ENCODE assay signal across 10 cellular contexts in genomic region chr20:50724851-50725721, GRCh38. TPM values are rescaled to one million over a fixed set of nuclear protein-coding genes. Genes with fewer than 3 reads are reported as not detected.
DNase-seq lines count a peak whose midpoint lies in the region; ATAC-seq and TF ChIP-seq lines count a peak whose summit lies in the region.
"Had no signal": no experiment of that assay in that cellular context is flagged by ENCODE, and none has a peak within 500 bp of the region (broad histone marks: within the 10 kb centered on the region; RNA-seq: fewer than 3 reads in every experiment).

No MANE protein-coding gene starts in this region.

- TF ChIP-seq POLR2A in gastrocnemius medialis (IDR thresholded peaks at IDR 0.05), result peak in 1 of 2 donors; percentile 18

- no peaks in the 10 kb centered on the region for H3K36me3 ChIP-seq in gastrocnemius medialis

- H3K4me1 Mint-ChIP-seq in activated CD8-positive, alpha-beta memory T cell treated with anti-CD3 and anti-CD28 coated beads, Interleukin-2, amount 10 ng/mL, durations not matched to agents 7 days and 5 days, result peaks cover 6% of the 10 kb centered on the region
- H3K4me1 Mint-ChIP-seq: B cell had no signal

- no peak overlapping the region for H3K4me3 ChIP-seq in gastrocnemius medialis

- no peak for TF ChIP-seq CTCF in gastrocnemius medialis (IDR thresholded peaks at IDR 0.05 in 4 of 5, conservative IDR thresholded peaks at IDR 0.05 in 1 of 5)

- in situ Hi-C loops in gastrocnemius medialis (cut with MboI; ENCODE audit: low sequenced_read_pairs in 4 of 4), result loop anchor here in 1 of 4 donors (25.0 kb wide), 1 partner anchor 238 kb away; no protein-coding TSS in a partner anchor

- no peaks in the 10 kb centered on the region for H3K9me3 ChIP-seq in gastrocnemius medialis

- H3K27ac ChIP-seq in gastrocnemius medialis, result peak overlapping the region; percentile 79 to 95 (median 87)
- H3K27ac ChIP-seq: VCaP had no signal

- CTCF ChIA-PET in activated CD8-positive, alpha-beta memory T cell treated with anti-CD3 and anti-CD28 coated beads, Interleukin-2, amount 10 ng/mL, durations not matched to agents 7 days and 5 days (lab: Charles Lee), result interaction anchor here (0.7 to 1.7 kb wide), 6 partner anchors 9 to 99 kb away, joined by 3 to 6 read pairs (median 4); no protein-coding TSS in a partner anchor

- H3K36me3 Mint-ChIP-seq in activated CD8-positive, alpha-beta memory T cell treated with anti-CD3 and anti-CD28 coated beads, Interleukin-2, amount 10 ng/mL, durations not matched to agents 7 days and 5 days, result no peaks in the 10 kb centered on the region

- no peaks in the 10 kb centered on the region for H3K27me3 Mint-ChIP-seq in activated CD8-positive, alpha-beta memory T cell treated with anti-CD3 and anti-CD28 coated beads, Interleukin-2, amount 10 ng/mL, durations not matched to agents 7 days and 5 days

- H3K9me3 Mint-ChIP-seq in activated CD8-positive, alpha-beta memory T cell treated with anti-CD3 and anti-CD28 coated beads, Interleukin-2, amount 10 ng/mL, durations not matched to agents 7 days and 5 days (ENCODE audit: low read depth), result no peaks in the 10 kb centered on the region

- intact Hi-C loops in Right ventricle myocardium inferior (cut with DNase I), result loop anchor here (2.0 to 5.0 kb wide), 2 partner anchors 20 to 63 kb away; no protein-coding TSS in a partner anchor
- intact Hi-C loops in gastrocnemius medialis (cut with DNase I; ENCODE audit: low total_unique reads), result loop anchor here (2.0 kb wide), 1 partner anchor 20 kb away; no protein-coding TSS in a partner anchor

- no peaks in the 10 kb centered on the region for H3K27me3 ChIP-seq in gastrocnemius medialis

- H3K4me3 Mint-ChIP-seq in activated CD8-positive, alpha-beta memory T cell treated with anti-CD3 and anti-CD28 coated beads, Interleukin-2, amount 10 ng/mL, durations not matched to agents 7 days and 5 days, result no peak overlapping the region
- H3K4me3 Mint-ChIP-seq: B cell had no signal

- peak; percentile 36 for DNase-seq in NCI-H2227 (lab: John Stamatoyannopoulos, UW; ENCODE audit: unreplicated experiment)
- DNase-seq in NCI-H2227 treated with DMSO at 0.1 percent for 48 hours (lab: John Stamatoyannopoulos, UW), result no peak
- no peak for DNase-seq in activated CD8-positive, alpha-beta memory T cell treated with anti-CD3 and anti-CD28 coated beads, Interleukin-2, amount 10 ng/mL, durations not matched to agents 7 days and 5 days
- peak; percentile 73 for DNase-seq in Right ventricle myocardium inferior (ENCODE audit: missing footprints)
- peak; percentile 51 to 85 for DNase-seq in gastrocnemius medialis
- DNase-seq in GF-D8 (lab: John Stamatoyannopoulos, UW), result no peak
- no peak for DNase-seq in NCI-H1436 (lab: John Stamatoyannopoulos, UW)

- ATAC-seq in activated CD8-positive, alpha-beta memory T cell treated with anti-CD3 and anti-CD28 coated beads, Interleukin-2, amount 10 ng/mL, durations not matched to agents 7 days and 5 days, result peak; percentile 45
- peak; percentile 70 for ATAC-seq in Right ventricle myocardium inferior
- ATAC-seq in gastrocnemius medialis, result peak; percentile 77 to 83
- ATAC-seq in GM21737 (IDR thresholded peaks at IDR 0.05; ENCODE audit: unreplicated experiment), result no peak

- peaks cover 14 to 35% of the 10 kb centered on the region in 2 donors for H3K4me1 ChIP-seq in gastrocnemius medialis

- no peak overlapping the region for H3K27ac Mint-ChIP-seq in activated CD8-positive, alpha-beta memory T cell treated with anti-CD3 and anti-CD28 coated beads, Interleukin-2, amount 10 ng/mL, durations not matched to agents 7 days and 5 days
- H3K27ac Mint-ChIP-seq: B cell had no signal

RNA-seq across cellular contexts. Expression of gene PARD6B, which starts 6.3 kb away (rescaled TPM):
- 1 to 10 TPM; 4.2 to 4.6 TPM for total RNA-seq in activated CD8-positive, alpha-beta memory T cell treated with anti-CD3 and anti-CD28 coated beads, Interleukin-2, amount 10 ng/mL, durations not matched to agents 7 days and 5 days
- total RNA-seq in Right ventricle myocardium inferior, result 5.6 TPM
- total RNA-seq in gastrocnemius medialis, result 10 to 100 TPM in 1 of 4 donors, 1 to 10 TPM in 2, under 1 TPM in 1; 0.72 to 15.3 (median 2.3) TPM

RNA-seq across cellular contexts. Expression of gene RIPOR3, which starts 33.7 kb away (rescaled TPM):
- total RNA-seq in activated CD8-positive, alpha-beta memory T cell treated with anti-CD3 and anti-CD28 coated beads, Interleukin-2, amount 10 ng/mL, durations not matched to agents 7 days and 5 days, result not detected
- 8.3 TPM for total RNA-seq in Right ventricle myocardium inferior
- total RNA-seq in gastrocnemius medialis, result 10 to 100 TPM in 1 of 4 donors, 1 to 10 TPM in 3; 5.3 to 12.5 (median 8.2) TPM

Comparison
In these comparisons a context has a peak if more than half of its experiments do, and no peak if none do; other contexts are left out.
1. DNase-seq: peak in NCI-H2227 (single experiment), Right ventricle myocardium inferior (single experiment) and gastrocnemius medialis (2 of 2); none in NCI-H2227 treated with DMSO at 0.1 percent for 48 hours (single experiment), activated CD8-positive, alpha-beta memory T cell treated with anti-CD3 and anti-CD28 coated beads, Interleukin-2, amount 10 ng/mL, durations not matched to agents 7 days and 5 days (single experiment), GF-D8 (single experiment) and NCI-H1436 (single experiment).